ENCODE assay signal across 27 cellular contexts in genomic region chr11:45622283-45622682, GRCh38.
"Had no signal": no experiment of that assay in that cellular context is flagged by ENCODE, and none has a peak within 500 bp of the region (broad histone marks: within the 10 kb centered on the region; RNA-seq: fewer than 3 reads in every experiment).

No MANE protein-coding gene starts in this region.

- H3K36me3 ChIP-seq: stomach, suprapubic skin, thoracic aorta, tibial artery, tibial nerve, transverse colon, upper lobe of left lung, upper lobe of right lung, uterus, vagina had no signal

- H3K9me3 ChIP-seq: testis, thoracic aorta, transverse colon, upper lobe of right lung, uterus, vagina had no signal

- H3K36me3 Mint-ChIP-seq: stimulated activated effector memory CD8-positive, alpha-beta T cell treated with anti-CD3 and anti-CD28 coated beads, Interleukin-12 subunit alpha, Interleukin-12 subunit beta, amount 100 ng/mL, for 72 hours; stimulated activated memory B cell treated with anti-CD40 and anti-IgM and Interleukin-4, amounts not matched to agents 10 μg/mL and 1 μg/mL and 100 μg/mL, for 72 hours; stimulated activated naive B cell treated with anti-CD40 and anti-IgM and Interleukin-4, amounts not matched to agents 10 μg/mL and 1 μg/mL and 100 μg/mL, for 72 hours; type B pancreatic cell had no signal

- H3K4me3 Mint-ChIP-seq: stimulated activated effector memory CD8-positive, alpha-beta T cell treated with anti-CD3 and anti-CD28 coated beads, Interleukin-12 subunit alpha, Interleukin-12 subunit beta, amount 100 ng/mL, for 72 hours; stimulated activated memory B cell treated with anti-CD40 and anti-IgM and Interleukin-4, amounts not matched to agents 10 μg/mL and 1 μg/mL and 100 μg/mL, for 72 hours; stimulated activated naive B cell treated with anti-CD40 and anti-IgM and Interleukin-4, amounts not matched to agents 10 μg/mL and 1 μg/mL and 100 μg/mL, for 72 hours; stimulated activated naive CD8-positive, alpha-beta T cell treated with anti-CD3 and anti-CD28 coated beads, Interleukin-15, amount 100 ng/mL, for 72 hours; stimulated activated naive CD8-positive, alpha-beta T cell treated with anti-CD3 and anti-CD28 coated beads, Interleukin-15, Interleukin-2, amounts not matched to agents 100 ng/mL and 50 ng/mL, for 24 hours; type B pancreatic cell had no signal

- ATAC-seq: stimulated activated effector memory CD8-positive, alpha-beta T cell treated with anti-CD3 and anti-CD28 coated beads, Interleukin-12 subunit alpha, Interleukin-12 subunit beta, amount 100 ng/mL, for 72 hours; stimulated activated memory B cell treated with anti-CD40 and anti-IgM and Interleukin-4, amounts not matched to agents 10 μg/mL and 1 μg/mL and 100 μg/mL, for 72 hours; stimulated activated naive B cell treated with anti-CD40 and anti-IgM and Interleukin-4, amounts not matched to agents 10 μg/mL and 1 μg/mL and 100 μg/mL, for 72 hours; stimulated activated naive CD8-positive, alpha-beta T cell treated with anti-CD3 and anti-CD28 coated beads, Interleukin-15, amount 100 ng/mL, for 72 hours; stimulated activated naive CD8-positive, alpha-beta T cell treated with anti-CD3 and anti-CD28 coated beads, Interleukin-15, Interleukin-2, amounts not matched to agents 100 U/mL and 50 U/mL, for 24 hours; upper lobe of right lung had no signal

- DNase-seq: stimulated activated CD4-positive, alpha-beta T cell treated with anti-CD3 and anti-CD28 coated beads, Interleukin-2, amount 100 ng/mL, for 48 hours; stimulated activated CD4-positive, alpha-beta T cell treated with anti-CD3 and anti-CD28 coated beads, Interleukin-4, amount 100 ng/mL, for 1 hour; stimulated activated CD4-positive, alpha-beta T cell treated with anti-CD3 and anti-CD28 coated beads, Interleukin-4, amount 100 ng/mL, for 24 hours; stimulated activated CD4-positive, alpha-beta T cell treated with anti-CD3 and anti-CD28 coated beads, Interleukin-4, amount 100 ng/mL, for 4 hours; stimulated activated CD8-positive, alpha-beta memory T cell treated with anti-CD3 and anti-CD28 coated beads, Interleukin-4, amount 100 ng/mL, for 48 hours; stimulated activated naive B cell treated with anti-CD40 and anti-IgM and Interleukin-4, amounts not matched to agents 10 μg/mL and 1 μg/mL and 100 μg/mL, for 72 hours; stimulated activated naive CD4-positive, alpha-beta T cell; stimulated activated naive CD4-positive, alpha-beta T cell treated with Interleukin-2 at 50 U/mL for 16 hours; stimulated activated naive CD8-positive, alpha-beta T cell treated with anti-CD3 and anti-CD28 coated beads, Interleukin-15, amount 100 ng/mL, for 72 hours; stimulated activated naive CD8-positive, alpha-beta T cell treated with anti-CD3 and anti-CD28 coated beads, Interleukin-15, Interleukin-2, amounts not matched to agents 100 U/mL and 50 U/mL, for 24 hours; stomach; substantia nigra; testis; tibial artery; transverse colon; trophoblast cell; upper lobe of left lung; upper lobe of right lung; uterus had no signal

- H3K27me3 ChIP-seq: testis, tibial nerve, transverse colon, upper lobe of left lung, uterus, vagina had no signal

- H3K27ac Mint-ChIP-seq: stimulated activated effector memory CD8-positive, alpha-beta T cell treated with anti-CD3 and anti-CD28 coated beads, Interleukin-12 subunit alpha, Interleukin-12 subunit beta, amount 100 ng/mL, for 72 hours; stimulated activated memory B cell treated with anti-CD40 and anti-IgM and Interleukin-4, amounts not matched to agents 10 μg/mL and 1 μg/mL and 100 μg/mL, for 72 hours; stimulated activated naive B cell treated with anti-CD40 and anti-IgM and Interleukin-4, amounts not matched to agents 10 μg/mL and 1 μg/mL and 100 μg/mL, for 72 hours; stimulated activated naive CD8-positive, alpha-beta T cell treated with anti-CD3 and anti-CD28 coated beads, Interleukin-15, amount 100 ng/mL, for 72 hours; stimulated activated naive CD8-positive, alpha-beta T cell treated with anti-CD3 and anti-CD28 coated beads, Interleukin-15, Interleukin-2, amounts not matched to agents 100 ng/mL and 50 ng/mL, for 24 hours; type B pancreatic cell had no signal

- H3K4me1 ChIP-seq: stomach, suprapubic skin, testis, tibial artery, tibial nerve, transverse colon, upper lobe of left lung, upper lobe of right lung, uterus, vagina had no signal

- H3K4me1 Mint-ChIP-seq: stimulated activated effector memory CD8-positive, alpha-beta T cell treated with anti-CD3 and anti-CD28 coated beads, Interleukin-12 subunit alpha, Interleukin-12 subunit beta, amount 100 ng/mL, for 72 hours; stimulated activated memory B cell treated with anti-CD40 and anti-IgM and Interleukin-4, amounts not matched to agents 10 μg/mL and 1 μg/mL and 100 μg/mL, for 72 hours; stimulated activated naive B cell treated with anti-CD40 and anti-IgM and Interleukin-4, amounts not matched to agents 10 μg/mL and 1 μg/mL and 100 μg/mL, for 72 hours; stimulated activated naive CD8-positive, alpha-beta T cell treated with anti-CD3 and anti-CD28 coated beads, Interleukin-15, amount 100 ng/mL, for 72 hours had no signal

- H3K9me3 Mint-ChIP-seq: stimulated activated effector memory CD8-positive, alpha-beta T cell treated with anti-CD3 and anti-CD28 coated beads, Interleukin-12 subunit alpha, Interleukin-12 subunit beta, amount 100 ng/mL, for 72 hours; type B pancreatic cell had no signal

- H3K4me3 ChIP-seq: stomach, suprapubic skin, testis, thoracic aorta, tibial artery, tibial nerve, transverse colon, upper lobe of left lung, upper lobe of right lung, uterus, vagina had no signal

- H3K27ac ChIP-seq: stomach, suprapubic skin, testis, thoracic aorta, tibial artery, tibial nerve, transverse colon, upper lobe of left lung, upper lobe of right lung, uterus, vagina had no signal
